In genomic region chr6:79246891-79247290, GRCh38 we compare ENCODE assay signal across 2 cellular contexts.
TF ChIP-seq lines count a peak whose summit lies in the region.

No MANE protein-coding gene starts in this region.

TF ChIP-seq in GM12878, 131 proteins besides CTCF, POLR2A, EP300 and RAD21 (continued from another document):
- TF ChIP-seq SMAD5 (IDR thresholded peaks at IDR 0.05; ENCODE audit: low read depth) (no peak), IKZF1 (conservative IDR thresholded peaks at IDR 0.05) (peak; percentile 48), RFX5 (IDR thresholded peaks at IDR 0.05; ENCODE audit: low read depth, low read length) (no peak), MEF2B (IDR thresholded peaks at IDR 0.05; ENCODE audit: partially characterized antibody, poor library complexity, severe bottlenecking) (peak; percentile 21), TBL1XR1 (IDR thresholded peaks at IDR 0.05; ENCODE audit: low read depth, low read length) (no peak), RELB (IDR thresholded peaks at IDR 0.05; ENCODE audit: low read depth) (0 out of 2 replicates have a peak, but pooled peaks have one; percentile 17), SRF (IDR thresholded peaks at IDR 0.05; ENCODE audit: low read depth in 2 of 2, low read length in 2 of 2) (peak in 1 of 2 experiments; percentile 89; a peak in 2 of 4 replicates), RUNX3 (IDR thresholded peaks at IDR 0.05; ENCODE audit: low read length) (peak; percentile 60), BCL11A (IDR thresholded peaks at IDR 0.05; ENCODE audit: low read depth, low read length) (peak; percentile 9; the same call in 1 of the 2 replicates), NFIC (IDR thresholded peaks at IDR 0.05; ENCODE audit: low read depth, low read length) (peak; percentile 62; the same call in 1 of the 2 replicates), CBX5 (IDR thresholded peaks at IDR 0.05; ENCODE audit: low read depth) (0 out of 2 replicates have a peak, but pooled peaks have one; percentile 24), SPI1 (IDR thresholded peaks at IDR 0.05; ENCODE audit: borderline replicate concordance, insufficient read depth, low read depth, low read length) (peak; percentile 96), ZNF217 (IDR thresholded peaks at IDR 0.05) (peak; percentile 47; the same call in 1 of the 2 replicates), STAT3 (IDR thresholded peaks at IDR 0.05; ENCODE audit: low read depth, low read length) (0 out of 2 replicates have a peak, but pooled peaks have one; percentile 35), IKZF2 (IDR thresholded peaks at IDR 0.05) (peak; percentile 64 to 70; a peak in 3 of 4 replicates), TCF7 (IDR thresholded peaks at IDR 0.05; ENCODE audit: borderline replicate concordance) (peak; percentile 91), MTA2 (IDR thresholded peaks at IDR 0.05; ENCODE audit: low read depth) (peak; percentile 56)
- TF ChIP-seq, protein P1, sequence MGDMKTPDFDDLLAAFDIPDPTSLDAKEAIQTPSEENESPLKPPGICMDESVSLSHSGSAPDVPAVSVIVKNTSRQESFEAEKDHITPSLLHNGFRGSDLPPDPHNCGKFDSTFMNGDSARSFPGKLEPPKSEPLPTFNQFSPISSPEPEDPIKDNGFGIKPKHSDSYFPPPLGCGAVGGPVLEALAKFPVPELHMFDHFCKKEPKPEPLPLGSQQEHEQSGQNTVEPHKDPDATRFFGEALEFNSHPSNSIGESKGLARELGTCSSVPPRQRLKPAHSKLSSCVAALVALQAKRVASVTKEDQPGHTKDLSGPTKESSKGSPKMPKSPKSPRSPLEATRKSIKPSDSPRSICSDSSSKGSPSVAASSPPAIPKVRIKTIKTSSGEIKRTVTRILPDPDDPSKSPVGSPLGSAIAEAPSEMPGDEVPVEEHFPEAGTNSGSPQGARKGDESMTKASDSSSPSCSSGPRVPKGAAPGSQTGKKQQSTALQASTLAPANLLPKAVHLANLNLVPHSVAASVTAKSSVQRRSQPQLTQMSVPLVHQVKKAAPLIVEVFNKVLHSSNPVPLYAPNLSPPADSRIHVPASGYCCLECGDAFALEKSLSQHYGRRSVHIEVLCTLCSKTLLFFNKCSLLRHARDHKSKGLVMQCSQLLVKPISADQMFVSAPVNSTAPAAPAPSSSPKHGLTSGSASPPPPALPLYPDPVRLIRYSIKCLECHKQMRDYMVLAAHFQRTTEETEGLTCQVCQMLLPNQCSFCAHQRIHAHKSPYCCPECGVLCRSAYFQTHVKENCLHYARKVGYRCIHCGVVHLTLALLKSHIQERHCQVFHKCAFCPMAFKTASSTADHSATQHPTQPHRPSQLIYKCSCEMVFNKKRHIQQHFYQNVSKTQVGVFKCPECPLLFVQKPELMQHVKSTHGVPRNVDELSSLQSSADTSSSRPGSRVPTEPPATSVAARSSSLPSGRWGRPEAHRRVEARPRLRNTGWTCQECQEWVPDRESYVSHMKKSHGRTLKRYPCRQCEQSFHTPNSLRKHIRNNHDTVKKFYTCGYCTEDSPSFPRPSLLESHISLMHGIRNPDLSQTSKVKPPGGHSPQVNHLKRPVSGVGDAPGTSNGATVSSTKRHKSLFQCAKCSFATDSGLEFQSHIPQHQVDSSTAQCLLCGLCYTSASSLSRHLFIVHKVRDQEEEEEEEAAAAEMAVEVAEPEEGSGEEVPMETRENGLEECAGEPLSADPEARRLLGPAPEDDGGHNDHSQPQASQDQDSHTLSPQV (IDR thresholded peaks at IDR 0.05): no peak
- TF ChIP-seq, protein P2, sequence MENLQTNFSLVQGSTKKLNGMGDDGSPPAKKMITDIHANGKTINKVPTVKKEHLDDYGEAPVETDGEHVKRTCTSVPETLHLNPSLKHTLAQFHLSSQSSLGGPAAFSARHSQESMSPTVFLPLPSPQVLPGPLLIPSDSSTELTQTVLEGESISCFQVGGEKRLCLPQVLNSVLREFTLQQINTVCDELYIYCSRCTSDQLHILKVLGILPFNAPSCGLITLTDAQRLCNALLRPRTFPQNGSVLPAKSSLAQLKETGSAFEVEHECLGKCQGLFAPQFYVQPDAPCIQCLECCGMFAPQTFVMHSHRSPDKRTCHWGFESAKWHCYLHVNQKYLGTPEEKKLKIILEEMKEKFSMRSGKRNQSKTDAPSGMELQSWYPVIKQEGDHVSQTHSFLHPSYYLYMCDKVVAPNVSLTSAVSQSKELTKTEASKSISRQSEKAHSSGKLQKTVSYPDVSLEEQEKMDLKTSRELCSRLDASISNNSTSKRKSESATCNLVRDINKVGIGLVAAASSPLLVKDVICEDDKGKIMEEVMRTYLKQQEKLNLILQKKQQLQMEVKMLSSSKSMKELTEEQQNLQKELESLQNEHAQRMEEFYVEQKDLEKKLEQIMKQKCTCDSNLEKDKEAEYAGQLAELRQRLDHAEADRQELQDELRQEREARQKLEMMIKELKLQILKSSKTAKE (IDR thresholded peaks at IDR 0.05; ENCODE audit: low read depth, poor library complexity, severe bottlenecking): peak; percentile 32

TF ChIP-seq in WTC11, 78 proteins besides CTCF, POLR2A, EP300 and RAD21 (continued from another document):
- TF ChIP-seq, protein P3, sequence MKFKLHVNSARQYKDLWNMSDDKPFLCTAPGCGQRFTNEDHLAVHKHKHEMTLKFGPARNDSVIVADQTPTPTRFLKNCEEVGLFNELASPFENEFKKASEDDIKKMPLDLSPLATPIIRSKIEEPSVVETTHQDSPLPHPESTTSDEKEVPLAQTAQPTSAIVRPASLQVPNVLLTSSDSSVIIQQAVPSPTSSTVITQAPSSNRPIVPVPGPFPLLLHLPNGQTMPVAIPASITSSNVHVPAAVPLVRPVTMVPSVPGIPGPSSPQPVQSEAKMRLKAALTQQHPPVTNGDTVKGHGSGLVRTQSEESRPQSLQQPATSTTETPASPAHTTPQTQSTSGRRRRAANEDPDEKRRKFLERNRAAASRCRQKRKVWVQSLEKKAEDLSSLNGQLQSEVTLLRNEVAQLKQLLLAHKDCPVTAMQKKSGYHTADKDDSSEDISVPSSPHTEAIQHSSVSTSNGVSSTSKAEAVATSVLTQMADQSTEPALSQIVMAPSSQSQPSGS (CRISPR knock-in tag; IDR thresholded peaks at IDR 0.05; ENCODE audit: borderline replicate concordance, low read depth): no peak
- no peak for TF ChIP-seq NR3C1 (CRISPR knock-in tag; conservative IDR thresholded peaks at IDR 0.05; ENCODE audit: low read depth)
- TF ChIP-seq, protein P4, sequence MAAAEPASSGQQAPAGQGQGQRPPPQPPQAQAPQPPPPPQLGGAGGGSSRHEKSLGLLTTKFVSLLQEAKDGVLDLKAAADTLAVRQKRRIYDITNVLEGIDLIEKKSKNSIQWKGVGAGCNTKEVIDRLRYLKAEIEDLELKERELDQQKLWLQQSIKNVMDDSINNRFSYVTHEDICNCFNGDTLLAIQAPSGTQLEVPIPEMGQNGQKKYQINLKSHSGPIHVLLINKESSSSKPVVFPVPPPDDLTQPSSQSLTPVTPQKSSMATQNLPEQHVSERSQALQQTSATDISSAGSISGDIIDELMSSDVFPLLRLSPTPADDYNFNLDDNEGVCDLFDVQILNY (CRISPR knock-in tag; IDR thresholded peaks at IDR 0.05): no peak
- no peak for TF ChIP-seq ZBTB21 (CRISPR knock-in tag; IDR thresholded peaks at IDR 0.05; ENCODE audit: borderline replicate concordance)
- TF ChIP-seq, protein P5, sequence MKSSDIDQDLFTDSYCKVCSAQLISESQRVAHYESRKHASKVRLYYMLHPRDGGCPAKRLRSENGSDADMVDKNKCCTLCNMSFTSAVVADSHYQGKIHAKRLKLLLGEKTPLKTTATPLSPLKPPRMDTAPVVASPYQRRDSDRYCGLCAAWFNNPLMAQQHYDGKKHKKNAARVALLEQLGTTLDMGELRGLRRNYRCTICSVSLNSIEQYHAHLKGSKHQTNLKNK (CRISPR knock-in tag; IDR thresholded peaks at IDR 0.05): no peak
- no peak for TF ChIP-seq FOXK1 (CRISPR knock-in tag; IDR thresholded peaks at IDR 0.05)
- TF ChIP-seq TP53 (CRISPR knock-in tag; IDR thresholded peaks at IDR 0.05): no peak
- TF ChIP-seq JUN (CRISPR knock-in tag; IDR thresholded peaks at IDR 0.05): no peak
- TF ChIP-seq ETV6 (CRISPR knock-in tag; IDR thresholded peaks at IDR 0.05): no peak
